9 cellular contexts compared by ENCODE assay signal in the genomic region with DNA sequence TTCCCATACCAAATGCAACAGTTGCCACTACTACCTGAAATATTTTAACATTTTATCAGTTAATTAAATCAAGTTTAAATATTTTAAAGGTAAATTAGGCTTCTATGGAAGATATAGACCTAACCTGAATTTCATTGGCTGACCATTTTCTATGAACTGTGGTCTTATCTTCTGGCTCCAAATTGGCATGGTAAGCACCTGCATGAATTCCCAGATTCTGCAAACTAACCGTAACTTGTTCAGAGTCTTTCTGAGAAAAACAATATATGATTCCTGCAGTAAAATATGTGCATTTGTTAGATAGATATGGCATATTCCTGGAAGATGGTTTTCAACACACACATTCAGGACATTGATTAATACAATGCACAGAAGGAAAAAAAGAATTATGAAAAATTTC. TPM values are rescaled to one million over a fixed set of nuclear protein-coding genes. Genes with fewer than 3 reads are reported as not detected.
"Had no signal": no experiment of that assay in that cellular context is flagged by ENCODE, and none has a peak within 500 bp of the region (broad histone marks: within the 10 kb centered on the region; RNA-seq: fewer than 3 reads in every experiment).

No MANE protein-coding gene starts in this region.

- H3K27ac ChIP-seq: GM23248, HL-60 had no signal

- DNase-seq: GM23248, GOT3, H7, HFFc6 had no signal

- H3K4me3 Mint-ChIP-seq: HFFc6, IgD-negative memory B cell had no signal

- H3K4me1 Mint-ChIP-seq: IgD-negative memory B cell had no signal

- ATAC-seq: HCT116, HepG2 had no signal

- H3K4me1 ChIP-seq: HAP-1 had no signal

- H3K9me3 ChIP-seq: HAP-1 had no signal

- H3K36me3 Mint-ChIP-seq: IgD-negative memory B cell had no signal

- H3K27me3 Mint-ChIP-seq: IgD-negative memory B cell had no signal

- H3K27ac Mint-ChIP-seq: IgD-negative memory B cell had no signal

- H3K4me3 ChIP-seq: GM23248, HAP-1 had no signal

- H3K9me3 Mint-ChIP-seq: HFFc6 had no signal

RNA-seq across cellular contexts. Expression of a gene that starts 50.5 kb away (rescaled TPM):
- total RNA-seq: H7, HFFc6 had no signal
